19 cellular contexts compared by ENCODE assay signal in genomic region chr7:124030964-124031363, GRCh38. TPM values are rescaled to one million over a fixed set of nuclear protein-coding genes. Genes with fewer than 3 reads are reported as not detected.
"Had no signal": no experiment of that assay in that cellular context is flagged by ENCODE, and none has a peak within 500 bp of the region (broad histone marks: within the 10 kb centered on the region; RNA-seq: fewer than 3 reads in every experiment).

No MANE protein-coding gene starts in this region.

- H3K27me3 ChIP-seq: right atrium auricular region had no signal

- DNase-seq: activated B cell treated with CpG ODN at 0.5 μM for 24 hours; activated CD4-positive, alpha-beta T cell treated with anti-CD3 and anti-CD28 coated beads for 48 hours; activated CD8-positive, alpha-beta memory T cell treated with anti-CD3 and anti-CD28 coated beads, Interleukin-2, amount 50 U/mL, for 4 hours; activated CD8-positive, alpha-beta T cell treated with anti-CD3 and anti-CD28 coated beads, Interleukin-2, amount 10 ng/mL, durations not matched to agents 7 days and 5 days; activated effector memory CD4-positive, alpha-beta T cell treated with anti-CD3 and anti-CD28 coated beads, Interleukin-2, amount 50 U/mL, for 16 hours; activated T-cell treated with anti-CD3 and anti-CD28 coated beads, Interleukin-2, amount 50 U/mL, for 48 hours; central memory CD4-positive, alpha-beta T cell; colonic mucosa; effector memory CD4-positive, alpha-beta T cell; foreskin melanocyte; head of caudate nucleus; immature natural killer cell; left cardiac atrium; naive thymus-derived CD4-positive, alpha-beta T cell; nucleus accumbens; stimulated activated CD4-positive, alpha-beta T cell treated with anti-CD3 and anti-CD28 coated beads, Interleukin-2, amount 100 ng/mL, for 48 hours; T-helper 2 cell; transverse colon had no signal

- H3K36me3 ChIP-seq: colonic mucosa, right atrium auricular region, transverse colon had no signal

- H3K4me3 ChIP-seq: colonic mucosa had no signal

- H3K27ac ChIP-seq: colonic mucosa, right atrium auricular region, transverse colon had no signal

RNA-seq across cellular contexts. Expression of gene TMEM229A, which starts 1.9 kb away (rescaled TPM):
- polyA plus RNA-seq: immature natural killer cell; naive thymus-derived CD4-positive, alpha-beta T cell had no signal
